ENCODE assay signal across 2 cellular contexts in genomic region chr15:62069551-62069950, GRCh38.
TF ChIP-seq lines count a peak whose summit lies in the region.

No MANE protein-coding gene starts in this region.

TF ChIP-seq in HepG2, 621 proteins besides CTCF, POLR2A, EP300 and RAD21 (continued from another document):
- TF ChIP-seq ZFP1 (CRISPR knock-in tag; IDR thresholded peaks at IDR 0.05) (peak; percentile 42; the same call in 1 of the 2 replicates), CEBPG (CRISPR knock-in tag; IDR thresholded peaks at IDR 0.05) (peak; percentile 79), FOXC1 (CRISPR knock-in tag; IDR thresholded peaks at IDR 0.05; ENCODE audit: borderline replicate concordance) (no peak), ZNF629 (CRISPR knock-in tag; conservative IDR thresholded peaks at IDR 0.05) (peak; percentile 88)
TF ChIP-seq in HepG2: peak in this region for 4.

TF ChIP-seq in WTC11, 78 proteins besides CTCF, POLR2A, EP300 and RAD21:
- TF ChIP-seq ZNF396 (CRISPR knock-in tag; IDR thresholded peaks at IDR 0.05; ENCODE audit: borderline replicate concordance) (no peak), FOXK1 (CRISPR knock-in tag; IDR thresholded peaks at IDR 0.05) (no peak), ETV6 (CRISPR knock-in tag; IDR thresholded peaks at IDR 0.05) (no peak), NR3C1 (CRISPR knock-in tag; conservative IDR thresholded peaks at IDR 0.05; ENCODE audit: low read depth) (no peak), CDX4 (CRISPR knock-in tag; IDR thresholded peaks at IDR 0.05; ENCODE audit: borderline replicate concordance) (no peak), AFF4 (CRISPR knock-in tag; IDR thresholded peaks at IDR 0.05; ENCODE audit: borderline replicate concordance) (no peak), STAT6 (CRISPR knock-in tag; conservative IDR thresholded peaks at IDR 0.05; ENCODE audit: low read depth) (no peak), ZBTB21 (CRISPR knock-in tag; IDR thresholded peaks at IDR 0.05; ENCODE audit: borderline replicate concordance) (no peak), GABPB1 (CRISPR knock-in tag; IDR thresholded peaks at IDR 0.05) (no peak), ZBTB43 (CRISPR knock-in tag; IDR thresholded peaks at IDR 0.05) (no peak), ZNF232 (CRISPR knock-in tag; IDR thresholded peaks at IDR 0.05) (no peak), CBFB (CRISPR knock-in tag; IDR thresholded peaks at IDR 0.05; ENCODE audit: low read depth) (no peak), FOXP1 (CRISPR knock-in tag; IDR thresholded peaks at IDR 0.05; ENCODE audit: borderline replicate concordance) (no peak)
- TF ChIP-seq, protein P1, sequence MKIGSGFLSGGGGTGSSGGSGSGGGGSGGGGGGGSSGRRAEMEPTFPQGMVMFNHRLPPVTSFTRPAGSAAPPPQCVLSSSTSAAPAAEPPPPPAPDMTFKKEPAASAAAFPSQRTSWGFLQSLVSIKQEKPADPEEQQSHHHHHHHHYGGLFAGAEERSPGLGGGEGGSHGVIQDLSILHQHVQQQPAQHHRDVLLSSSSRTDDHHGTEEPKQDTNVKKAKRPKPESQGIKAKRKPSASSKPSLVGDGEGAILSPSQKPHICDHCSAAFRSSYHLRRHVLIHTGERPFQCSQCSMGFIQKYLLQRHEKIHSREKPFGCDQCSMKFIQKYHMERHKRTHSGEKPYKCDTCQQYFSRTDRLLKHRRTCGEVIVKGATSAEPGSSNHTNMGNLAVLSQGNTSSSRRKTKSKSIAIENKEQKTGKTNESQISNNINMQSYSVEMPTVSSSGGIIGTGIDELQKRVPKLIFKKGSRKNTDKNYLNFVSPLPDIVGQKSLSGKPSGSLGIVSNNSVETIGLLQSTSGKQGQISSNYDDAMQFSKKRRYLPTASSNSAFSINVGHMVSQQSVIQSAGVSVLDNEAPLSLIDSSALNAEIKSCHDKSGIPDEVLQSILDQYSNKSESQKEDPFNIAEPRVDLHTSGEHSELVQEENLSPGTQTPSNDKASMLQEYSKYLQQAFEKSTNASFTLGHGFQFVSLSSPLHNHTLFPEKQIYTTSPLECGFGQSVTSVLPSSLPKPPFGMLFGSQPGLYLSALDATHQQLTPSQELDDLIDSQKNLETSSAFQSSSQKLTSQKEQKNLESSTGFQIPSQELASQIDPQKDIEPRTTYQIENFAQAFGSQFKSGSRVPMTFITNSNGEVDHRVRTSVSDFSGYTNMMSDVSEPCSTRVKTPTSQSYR (CRISPR knock-in tag; IDR thresholded peaks at IDR 0.05): no peak
